ENCODE assay signal across 32 cellular contexts in the genomic region with DNA sequence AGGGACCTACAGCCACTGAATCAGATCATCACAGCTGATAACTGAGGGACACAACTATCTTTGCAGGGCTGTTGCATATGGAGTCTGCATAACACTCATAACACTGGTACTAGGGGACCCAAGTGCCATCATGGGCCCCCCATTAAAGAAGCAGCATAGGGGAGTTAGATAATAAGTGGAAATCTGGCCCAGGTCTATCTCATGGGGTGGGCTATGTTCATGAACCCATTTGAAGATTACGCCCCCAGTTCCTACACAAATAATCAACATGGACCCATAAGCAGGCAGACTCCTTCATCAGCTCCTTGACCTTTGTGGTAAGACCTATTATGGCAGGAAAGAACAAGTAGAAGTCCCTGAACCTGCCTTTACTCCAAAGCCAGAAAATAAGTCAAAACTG. TPM values are rescaled to one million over a fixed set of nuclear protein-coding genes. Genes with fewer than 3 reads are reported as not detected.
"Had no signal": no experiment of that assay in that cellular context is flagged by ENCODE, and none has a peak within 500 bp of the region (broad histone marks: within the 10 kb centered on the region; RNA-seq: fewer than 3 reads in every experiment).

No MANE protein-coding gene starts in this region.

- H3K4me3 Mint-ChIP-seq: activated naive CD8-positive, alpha-beta T cell; activated T-cell treated with anti-CD3 and anti-CD28 coated beads, Interleukin-2, amount 50 U/mL, for 24 hours; activated T-cell treated with anti-CD3 and anti-CD28 coated beads, Interleukin-2, amount 50 U/mL, for 72 hours; central memory CD8-positive, alpha-beta T cell; dendritic cell treated with granulocyte-macrophage colony-stimulating factor and Interleukin-4, amounts not matched to agents 40 ng/mL and 50 ng/mL, for 4 days; endodermal cell; T-cell; T-helper 1 cell treated with Interleukin-12 subunit alpha and Interleukin-12 subunit beta and Interleukin-4 antibody, amounts not matched to agents 30 μg/mL and 1 μg/mL, for 36 hours had no signal

- H3K4me3 ChIP-seq: coronary artery, dorsolateral prefrontal cortex, gastroesophageal sphincter had no signal

- H3K9me3 Mint-ChIP-seq: central memory CD8-positive, alpha-beta T cell; T-helper 1 cell treated with Interleukin-12 subunit alpha and Interleukin-12 subunit beta and Interleukin-4 antibody, amounts not matched to agents 30 μg/mL and 1 μg/mL, for 36 hours had no signal

- H3K4me1 ChIP-seq: gastroesophageal sphincter had no signal

- H3K4me1 Mint-ChIP-seq: endodermal cell had no signal

- DNase-seq: activated CD4-positive, alpha-beta T cell treated with anti-CD3 and anti-CD28 coated beads for 4 hours; activated CD4-positive, alpha-beta T cell treated with anti-CD3 and anti-CD28 coated beads, Interleukin-2, amount 50 U/mL, for 1 hour; activated CD4-positive, alpha-beta T cell treated with anti-CD3 and anti-CD28 coated beads, Interleukin-2, amount 50 U/mL, for 48 hours; activated CD4-positive, CD25-positive, alpha-beta regulatory T cell; activated CD4-positive, CD25-positive, alpha-beta regulatory T cell treated with anti-CD3 and anti-CD28 coated beads, Interleukin-2, amount 50 U/mL, for 72 hours; activated CD8-positive, alpha-beta memory T cell treated with anti-CD3 and anti-CD28 coated beads, Interleukin-2, amount 50 U/mL, for 48 hours; activated effector memory CD4-positive, alpha-beta T cell treated with Interleukin-2 at 50 U/mL for 16 hours; activated gamma-delta T cell treated with Interleukin-2 at 50 U/mL for 16 hours; activated naive CD4-positive, alpha-beta T cell treated with anti-CD3 and anti-CD28 coated beads, Interleukin-2, amount 50 U/mL, for 16 hours; activated naive CD4-positive, alpha-beta T cell treated with Interleukin-2 at 50 U/mL for 16 hours; activated T-cell treated with anti-CD3 and anti-CD28 coated beads for 4 hours; activated T-cell treated with anti-CD3 and anti-CD28 coated beads, Interleukin-2, amount 50 U/mL, for 24 hours; activated T-cell treated with anti-CD3 and anti-CD28 coated beads, Interleukin-2, amount 50 U/mL, for 72 hours; amniotic stem cell; anterior cingulate cortex; brain microvascular endothelial cell; dorsolateral prefrontal cortex; effector memory CD4-positive, alpha-beta T cell; endodermal cell; foreskin melanocyte; SW 1271; T-cell had no signal

- H3K27ac Mint-ChIP-seq: activated naive CD8-positive, alpha-beta T cell; activated T-cell treated with anti-CD3 and anti-CD28 coated beads, Interleukin-2, amount 50 U/mL, for 24 hours; activated T-cell treated with anti-CD3 and anti-CD28 coated beads, Interleukin-2, amount 50 U/mL, for 72 hours; dendritic cell treated with granulocyte-macrophage colony-stimulating factor and Interleukin-4, amounts not matched to agents 40 ng/mL and 50 ng/mL, for 4 days; endodermal cell; T-cell; T-helper 1 cell treated with Interleukin-12 subunit alpha and Interleukin-12 subunit beta and Interleukin-4 antibody, amounts not matched to agents 30 μg/mL and 1 μg/mL, for 36 hours had no signal

- H3K36me3 ChIP-seq: brain microvascular endothelial cell, gastroesophageal sphincter had no signal

- H3K27ac ChIP-seq: brain microvascular endothelial cell, coronary artery, dorsolateral prefrontal cortex, gastroesophageal sphincter had no signal

- ATAC-seq: activated T-cell treated with anti-CD3 and anti-CD28 coated beads, Interleukin-2, amount 50 U/mL, for 72 hours; esophagus mucosa; gastroesophageal sphincter; T-cell had no signal

RNA-seq across cellular contexts. Expression of gene ASCL2, which starts 48.8 kb away (rescaled TPM):
- total RNA-seq: astrocyte, cardiac septum, endodermal cell, glomerular endothelial cell had no signal

RNA-seq across cellular contexts. Expression of gene TH, which starts 50.0 kb away (rescaled TPM):
- total RNA-seq: activated T-cell treated with anti-CD3 and anti-CD28 coated beads, Interleukin-2, amount 50 U/mL, for 72 hours; astrocyte; cardiac septum; endodermal cell; T-cell had no signal
